20 cellular contexts compared by ENCODE assay signal in the genomic region with DNA sequence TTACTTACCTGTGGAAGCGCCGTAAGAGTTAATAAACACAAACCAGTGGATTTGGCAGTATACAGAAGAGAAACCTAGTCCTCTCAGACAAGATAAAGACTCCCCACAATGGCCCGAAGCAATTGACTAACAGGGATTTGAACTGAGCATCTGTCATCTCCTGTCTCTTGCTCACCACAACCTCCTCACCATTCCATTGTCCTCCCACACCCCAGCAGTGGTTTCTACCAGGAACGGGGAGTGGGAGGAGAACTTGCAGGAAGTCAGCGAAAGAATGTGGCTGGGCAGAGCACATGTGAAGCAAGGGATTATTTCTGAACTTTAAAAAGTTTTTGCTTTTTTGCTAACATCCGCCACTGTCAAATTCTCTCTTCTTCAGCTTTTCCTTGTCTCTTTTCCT. TPM values are rescaled to one million over a fixed set of nuclear protein-coding genes. Genes with fewer than 3 reads are reported as not detected.
DNase-seq lines count a peak whose midpoint lies in the region; ATAC-seq and TF ChIP-seq lines count a peak whose summit lies in the region.
"Had no signal": no experiment of that assay in that cellular context is flagged by ENCODE, and none has a peak within 500 bp of the region (broad histone marks: within the 10 kb centered on the region; RNA-seq: fewer than 3 reads in every experiment).

No MANE protein-coding gene starts in this region.

- H3K27ac Mint-ChIP-seq in activated CD4-positive, alpha-beta T cell treated with anti-CD3 and anti-CD28 coated beads for 36 hours, result no peak overlapping the region
- no peak overlapping the region for H3K27ac Mint-ChIP-seq in WTC11
- H3K27ac Mint-ChIP-seq: activated naive CD8-positive, alpha-beta T cell; nephron; T-helper 2 cell treated with Interferon-gamma antibody and Interleukin-4, amounts not matched to agents 5 μg/mL and 100 μg/mL, for 36 hours had no signal

- TF ChIP-seq CTCF in kidney epithelial cell (IDR thresholded peaks at IDR 0.05; ENCODE audit: insufficient read depth, low read length, poor library complexity, severe bottlenecking) (no peak), WTC11 (IDR thresholded peaks at IDR 0.05) (no peak)

- no peak overlapping the region for H3K4me3 ChIP-seq in kidney epithelial cell (ENCODE audit: low read depth, low read length)
- H3K4me3 ChIP-seq: GM12878 had no signal

- no peak for ATAC-seq in activated CD4-positive, alpha-beta T cell treated with anti-CD3 and anti-CD28 coated beads for 36 hours
- no peak for ATAC-seq in WTC11
- ATAC-seq in left colon, result no peak
- ATAC-seq: GM12878 had no signal

- POLR2A ChIA-PET in activated CD4-positive, alpha-beta T cell treated with anti-CD3 and anti-CD28 coated beads for 36 hours (lab: Charles Lee), result no interaction called here
- POLR2A ChIA-PET in WTC11 (lab: Charles Lee), result no interaction called here

- H3K4me1 Mint-ChIP-seq in activated CD4-positive, alpha-beta T cell treated with anti-CD3 and anti-CD28 coated beads for 36 hours, result peaks cover 2% of the 10 kb centered on the region
- H3K4me1 Mint-ChIP-seq in WTC11, result peaks cover 9% of the 10 kb centered on the region
- H3K4me1 Mint-ChIP-seq: nephron had no signal

- DNase-seq in A172 (ENCODE audit: low spot score) (peak; percentile 50), HT1080 (ENCODE audit: low read depth) (peak; percentile 33), astrocyte of the hippocampus (ENCODE audit: low read depth, low spot score) (peak; percentile 12), kidney epithelial cell (ENCODE audit: low read depth) (peak; percentile 18), WTC11 (ENCODE audit: low spot score) (no peak), left colon (no peak), NCI-H187 (lab: John Stamatoyannopoulos, UW) (no peak)
- DNase-seq in activated CD4-positive, alpha-beta T cell treated with anti-CD3 and anti-CD28 coated beads for 36 hours, result no peak
- DNase-seq: 8988T; activated CD8-positive, alpha-beta memory T cell treated with anti-CD3 and anti-CD28 coated beads for 24 hours; MV-4-11; NCI-H446 treated with DMSO at 0.1 percent for 48 hours; small intestine had no signal

- no peak overlapping the region for H3K4me3 Mint-ChIP-seq in activated CD4-positive, alpha-beta T cell treated with anti-CD3 and anti-CD28 coated beads for 36 hours
- H3K4me3 Mint-ChIP-seq in WTC11, result no peak overlapping the region
- H3K4me3 Mint-ChIP-seq: activated naive CD8-positive, alpha-beta T cell; nephron; T-helper 2 cell treated with Interferon-gamma antibody and Interleukin-4, amounts not matched to agents 5 μg/mL and 100 μg/mL, for 36 hours had no signal

- H3K27me3 ChIP-seq in kidney epithelial cell (ENCODE audit: control insufficient read depth, insufficient read depth, low read length), result no peaks in the 10 kb centered on the region

- CTCF ChIA-PET in activated CD4-positive, alpha-beta T cell treated with anti-CD3 and anti-CD28 coated beads for 36 hours (lab: Charles Lee), result interaction anchor here (0.7 kb wide), 1 partner anchor 90 kb away, joined by 4 read pairs; no protein-coding TSS in a partner anchor
- CTCF ChIA-PET in WTC11 (lab: Charles Lee), result no interaction called here

- H3K36me3 ChIP-seq in kidney epithelial cell (ENCODE audit: control insufficient read depth, insufficient read depth, low read length), result no peaks in the 10 kb centered on the region

- peaks cover 15% of the 10 kb centered on the region for H3K27me3 Mint-ChIP-seq in activated CD4-positive, alpha-beta T cell treated with anti-CD3 and anti-CD28 coated beads for 36 hours
- no peaks in the 10 kb centered on the region for H3K27me3 Mint-ChIP-seq in WTC11 (ENCODE audit: low read depth)

- no peaks in the 10 kb centered on the region for H3K36me3 Mint-ChIP-seq in activated CD4-positive, alpha-beta T cell treated with anti-CD3 and anti-CD28 coated beads for 36 hours (ENCODE audit: low read depth)
- H3K36me3 Mint-ChIP-seq in WTC11, result no peaks in the 10 kb centered on the region
- H3K36me3 Mint-ChIP-seq: activated naive CD8-positive, alpha-beta T cell had no signal

- no peaks in the 10 kb centered on the region for H3K9me3 Mint-ChIP-seq in activated CD4-positive, alpha-beta T cell treated with anti-CD3 and anti-CD28 coated beads for 36 hours (ENCODE audit: low read depth)
- peaks cover 10% of the 10 kb centered on the region for H3K9me3 Mint-ChIP-seq in WTC11
- H3K9me3 Mint-ChIP-seq: T-helper 2 cell treated with Interferon-gamma antibody and Interleukin-4, amounts not matched to agents 5 μg/mL and 100 μg/mL, for 36 hours had no signal

- intact Hi-C loops in activated CD4-positive, alpha-beta T cell treated with anti-CD3 and anti-CD28 coated beads for 36 hours (cut with DNase I, micrococcal nuclease), result no loop called here
- intact Hi-C loops in left colon (cut with DNase I, micrococcal nuclease), result no loop called here

TF ChIP-seq in WTC11, 78 proteins besides CTCF, POLR2A, EP300 and RAD21 (continues in another document):
- no peak for TF ChIP-seq ESRRA (CRISPR knock-in tag; IDR thresholded peaks at IDR 0.05; ENCODE audit: borderline replicate concordance)
- TF ChIP-seq CREB1 (CRISPR knock-in tag; IDR thresholded peaks at IDR 0.05), result no peak
- TF ChIP-seq, protein P1, sequence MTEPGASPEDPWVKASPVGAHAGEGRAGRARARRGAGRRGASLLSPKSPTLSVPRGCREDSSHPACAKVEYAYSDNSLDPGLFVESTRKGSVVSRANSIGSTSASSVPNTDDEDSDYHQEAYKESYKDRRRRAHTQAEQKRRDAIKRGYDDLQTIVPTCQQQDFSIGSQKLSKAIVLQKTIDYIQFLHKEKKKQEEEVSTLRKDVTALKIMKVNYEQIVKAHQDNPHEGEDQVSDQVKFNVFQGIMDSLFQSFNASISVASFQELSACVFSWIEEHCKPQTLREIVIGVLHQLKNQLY (CRISPR knock-in tag; IDR thresholded peaks at IDR 0.05), result no peak
- TF ChIP-seq, protein P2, sequence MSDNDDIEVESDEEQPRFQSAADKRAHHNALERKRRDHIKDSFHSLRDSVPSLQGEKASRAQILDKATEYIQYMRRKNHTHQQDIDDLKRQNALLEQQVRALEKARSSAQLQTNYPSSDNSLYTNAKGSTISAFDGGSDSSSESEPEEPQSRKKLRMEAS (CRISPR knock-in tag; IDR thresholded peaks at IDR 0.05), result no peak
- no peak for TF ChIP-seq IRF2 (CRISPR knock-in tag; IDR thresholded peaks at IDR 0.05; ENCODE audit: borderline replicate concordance, low read depth)
- no peak for TF ChIP-seq ZSCAN18 (CRISPR knock-in tag; IDR thresholded peaks at IDR 0.05)
- no peak for TF ChIP-seq ZNF512 (CRISPR knock-in tag; IDR thresholded peaks at IDR 0.05; ENCODE audit: borderline replicate concordance)
- no peak for TF ChIP-seq MYBL2 (CRISPR knock-in tag; IDR thresholded peaks at IDR 0.05)

RNA-seq across cellular contexts. Expression of gene TAAR1, which starts 24.6 kb away (rescaled TPM):
- not detected in 2 replicates for total RNA-seq in A172 (2014; rRNA removed; shearing (Covaris generic))
- total RNA-seq in HT1080 (2014; rRNA removed; shearing (Covaris generic)), result not detected in 2 replicates
- not detected in 2 replicates for polyA plus RNA-seq in HT1080 (2015; cell fraction: cytosol; rRNA removed)
- polyA plus RNA-seq in HT1080 (2015; cell fraction: nucleus; rRNA removed), result not detected in 2 replicates
- total RNA-seq in kidney epithelial cell, result not detected in 2 replicates
- total RNA-seq in activated CD4-positive, alpha-beta T cell treated with anti-CD3 and anti-CD28 coated beads for 36 hours, result not detected
- total RNA-seq in WTC11 (2021), result not detected in 3 replicates
- not detected for total RNA-seq in left colon
- total RNA-seq: fibroblast of lung, GM12878, H4, temporal lobe had no signal
- polyA plus RNA-seq: fibroblast of lung, GM12878 had no signal

RNA-seq across cellular contexts. Expression of gene VNN1, which starts 30.3 kb away (rescaled TPM):
- 0.31 and 0.71 TPM in 2 replicates for total RNA-seq in A172 (2014; rRNA removed; shearing (Covaris generic))
- 0.05 and 0.27 TPM in 2 replicates for total RNA-seq in HT1080 (2014; rRNA removed; shearing (Covaris generic))
- polyA plus RNA-seq in HT1080 (2015; cell fraction: cytosol; rRNA removed), result 0.05 TPM in 2 replicates
- 0.45 and 0.64 TPM in 2 replicates for polyA plus RNA-seq in HT1080 (2015; cell fraction: nucleus; rRNA removed)
- total RNA-seq in kidney epithelial cell, result 0.21 and 0.75 TPM in 2 replicates
- not detected for total RNA-seq in activated CD4-positive, alpha-beta T cell treated with anti-CD3 and anti-CD28 coated beads for 36 hours
- total RNA-seq in WTC11 (2021), result 0.04 to 0.07 TPM in 2 of 3 replicates, not detected in the other
- total RNA-seq in left colon, result 1 to 10 TPM; 3.2 to 9.7 TPM
- total RNA-seq: fibroblast of lung, GM12878, H4, temporal lobe had no signal
- polyA plus RNA-seq: fibroblast of lung, GM12878 had no signal

RNA-seq across cellular contexts. Expression of gene TAAR2, which starts 59.5 kb away (rescaled TPM):
- total RNA-seq in A172 (2014; rRNA removed; shearing (Covaris generic)), result not detected in 2 replicates
- total RNA-seq in HT1080 (2014; rRNA removed; shearing (Covaris generic)), result not detected in 2 replicates
- polyA plus RNA-seq in HT1080 (2015; cell fraction: cytosol; rRNA removed), result not detected in 2 replicates
- not detected in 2 replicates for polyA plus RNA-seq in HT1080 (2015; cell fraction: nucleus; rRNA removed)
- total RNA-seq in kidney epithelial cell (not detected in 2 replicates), WTC11 (2021) (not detected in 3 replicates), left colon (not detected)
- not detected for total RNA-seq in activated CD4-positive, alpha-beta T cell treated with anti-CD3 and anti-CD28 coated beads for 36 hours
- total RNA-seq: fibroblast of lung, GM12878, H4, temporal lobe had no signal
- polyA plus RNA-seq: fibroblast of lung, GM12878, small intestine had no signal

Comparison
In these comparisons a context has a peak if more than half of its experiments do, and no peak if none do; other contexts are left out.
1. DNase-seq: peak in A172 (single experiment), HT1080 (single experiment), astrocyte of the hippocampus (single experiment) and kidney epithelial cell (single experiment); none in activated CD4-positive, alpha-beta T cell treated with anti-CD3 and anti-CD28 coated beads for 36 hours (single experiment), WTC11 (single experiment), left colon (0 of 2) and NCI-H187 (0 of 2).